In genomic region chr2:235080108-235080507, GRCh38 we compare ENCODE assay signal across 24 cellular contexts.
DNase-seq lines count a peak whose midpoint lies in the region; ATAC-seq, FAIRE-seq and TF ChIP-seq lines count a peak whose summit lies in the region.
"Had no signal": no experiment of that assay in that cellular context is flagged by ENCODE, and none has a peak within 500 bp of the region (broad histone marks: within the 10 kb centered on the region; RNA-seq: fewer than 3 reads in every experiment).

No MANE protein-coding gene starts in this region.

- FAIRE-seq in astrocyte (lab: Jason Lieb, UNC), result peak; percentile 62
- FAIRE-seq: GM19239 had no signal

- DNase-seq in ELR (ENCODE audit: low read depth) (peak; percentile 74), NCI-H226 (peak; percentile 21), astrocyte (ENCODE audit: low read depth) (no peak), foreskin keratinocyte (peak; percentile 24 to 72), GM13976 (ENCODE audit: low spot score) (no peak), NCI-H187 (lab: John Stamatoyannopoulos, UW) (no peak)
- no peak for DNase-seq in stimulated activated CD4-positive, alpha-beta T cell treated with anti-CD3 and anti-CD28 coated beads, Interleukin-15, amount 100 ng/mL, for 24 hours
- DNase-seq: AML-193; C1 segment of cervical spinal cord; CD8-positive, alpha-beta T cell; DND-41; GDM1; H7; KG1; NCI-H1092 treated with DMSO at 0.1 percent for 48 hours; NCI-H1436 treated with DMSO at 0.1 percent for 48 hours; NCI-H2029; NCI-H526; OCI-M1; Right ventricle myocardium superior; SW 1271 had no signal

- ATAC-seq in foreskin keratinocyte (peak; percentile 12), GM21515 (IDR thresholded peaks at IDR 0.05; ENCODE audit: unreplicated experiment) (no peak)
- ATAC-seq: CD8-positive, alpha-beta T cell had no signal

- no peaks in the 10 kb centered on the region for H3K4me1 ChIP-seq in astrocyte (ENCODE audit: insufficient read depth, low read length)
- no peaks in the 10 kb centered on the region for H3K4me1 ChIP-seq in foreskin keratinocyte

- H3K4me2 ChIP-seq in astrocyte (ENCODE audit: low read length), result no peak overlapping the region

- H3K27ac ChIP-seq in astrocyte (ENCODE audit: low read depth, low read length) (no peak overlapping the region), foreskin keratinocyte (no peak overlapping the region)
- H3K27ac ChIP-seq: HL-60 had no signal

- H3K27ac Mint-ChIP-seq in astrocyte (ENCODE audit: unreplicated experiment), result no peak overlapping the region
- H3K27ac Mint-ChIP-seq: CD8-positive, alpha-beta T cell had no signal

- in situ Hi-C loops in GM13976 (cut with MboI; ENCODE audit: low sequenced_read_pairs, unreplicated experiment), result no loop called here

- H3K9me3 ChIP-seq in astrocyte (ENCODE audit: insufficient read depth, low read depth, low read length), result no peaks in the 10 kb centered on the region

- no peaks in the 10 kb centered on the region for H3K36me3 ChIP-seq in astrocyte (ENCODE audit: insufficient read depth, low read length)

- H3K9me3 Mint-ChIP-seq in astrocyte (ENCODE audit: unreplicated experiment), result peaks cover 4% of the 10 kb centered on the region

- H2AFZ ChIP-seq in astrocyte (ENCODE audit: low read depth, low read length), result no peak overlapping the region

- H3K27me3 ChIP-seq in astrocyte (ENCODE audit: insufficient read depth, low read length), result no peaks in the 10 kb centered on the region
- no peaks in the 10 kb centered on the region for H3K27me3 ChIP-seq in foreskin keratinocyte

- H4K20me1 ChIP-seq in astrocyte (ENCODE audit: insufficient read depth, low read length), result no peaks in the 10 kb centered on the region

- H3K27me3 Mint-ChIP-seq in astrocyte (ENCODE audit: low read depth, unreplicated experiment), result no peaks in the 10 kb centered on the region

- H3K4me1 Mint-ChIP-seq in astrocyte (ENCODE audit: low read depth, unreplicated experiment), result peaks cover 8% of the 10 kb centered on the region

- no peaks in the 10 kb centered on the region for H3K79me2 ChIP-seq in astrocyte (ENCODE audit: insufficient read depth, low read length)

- no peak overlapping the region for H3K4me3 Mint-ChIP-seq in astrocyte (ENCODE audit: unreplicated experiment)
- H3K4me3 Mint-ChIP-seq: CD8-positive, alpha-beta T cell had no signal

- H3K36me3 Mint-ChIP-seq in astrocyte (ENCODE audit: low read depth, unreplicated experiment), result peaks cover 1% of the 10 kb centered on the region
- H3K36me3 Mint-ChIP-seq: CD8-positive, alpha-beta T cell had no signal

- no peak overlapping the region for H3K9ac ChIP-seq in astrocyte (ENCODE audit: low read length)

- H3K4me3 ChIP-seq in astrocyte (ENCODE audit: insufficient read depth, low read depth, low read length), result no peak overlapping the region

- no peak for TF ChIP-seq CTCF in astrocyte (IDR thresholded peaks at IDR 0.05; ENCODE audit: insufficient read depth, low read depth, low read length)
- TF ChIP-seq CTCF in foreskin keratinocyte (conservative IDR thresholded peaks at IDR 0.05), result no peak
- TF ChIP-seq CTCF in GM13976 (IDR thresholded peaks at IDR 0.05; ENCODE audit: borderline replicate concordance, control extremely low read depth, extremely low read depth, insufficient read depth, missing control alignments), result no peak

Comparison
In these comparisons a context has a peak if more than half of its experiments do, and no peak if none do; other contexts are left out.
1. DNase-seq: peak in ELR (single experiment), NCI-H226 (single experiment) and foreskin keratinocyte (2 of 2); none in astrocyte (single experiment), GM13976 (single experiment), NCI-H187 (0 of 2) and stimulated activated CD4-positive, alpha-beta T cell treated with anti-CD3 and anti-CD28 coated beads, Interleukin-15, amount 100 ng/mL, for 24 hours (single experiment).